ENCODE assay signal across 8 cellular contexts in the genomic region with DNA sequence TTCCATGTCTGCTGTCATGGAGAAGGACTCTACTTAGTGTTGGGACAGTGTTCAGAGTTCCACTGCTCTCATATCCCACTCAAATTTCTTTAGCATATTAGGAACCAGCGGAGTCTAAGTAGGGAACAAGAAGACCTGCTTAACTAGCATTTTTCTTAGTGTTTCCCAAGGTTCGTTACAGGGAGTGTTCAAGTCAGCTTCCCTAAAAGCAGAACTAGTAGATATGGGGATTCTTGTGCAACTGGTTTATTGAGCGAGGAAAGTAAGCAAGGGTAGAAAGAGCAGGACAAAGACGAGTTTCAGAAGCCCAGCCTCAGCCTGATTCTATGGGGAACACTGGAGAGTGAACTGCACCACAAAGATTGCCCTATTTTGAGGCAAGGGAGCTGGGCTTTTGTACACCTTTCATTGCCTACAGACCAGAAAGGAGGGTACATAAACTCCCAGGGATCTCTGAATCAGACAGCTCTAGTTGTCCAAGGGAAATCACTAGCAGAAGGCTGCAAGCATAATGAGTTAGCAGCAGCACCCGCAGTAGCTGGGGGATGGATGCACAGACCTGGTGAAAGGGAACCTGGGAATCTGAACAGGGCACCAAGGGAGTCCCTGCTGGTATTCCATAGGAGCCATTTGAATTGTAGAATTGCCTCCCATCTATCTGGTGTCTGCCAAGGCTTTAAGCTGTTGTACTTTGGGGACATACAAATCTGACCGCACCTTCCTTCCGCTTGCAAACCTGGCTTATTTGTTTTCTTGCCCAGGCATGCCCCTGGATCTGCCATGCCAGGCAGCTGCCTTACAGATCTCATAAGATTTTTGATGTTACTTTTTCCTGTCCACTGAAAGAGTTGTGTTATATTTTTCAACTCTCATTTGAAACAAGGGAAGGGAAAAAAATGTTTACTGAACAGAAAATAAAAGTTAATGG. TPM values are rescaled to one million over a fixed set of nuclear protein-coding genes. Genes with fewer than 3 reads are reported as not detected.
DNase-seq lines count a peak whose midpoint lies in the region; ATAC-seq, FAIRE-seq and TF ChIP-seq lines count a peak whose summit lies in the region.

No MANE protein-coding gene starts in this region.

- no peak for TF ChIP-seq POLR2A in right lobe of liver (IDR thresholded peaks at IDR 0.05)
- no peak for TF ChIP-seq POLR2A in HepG2 (IDR thresholded peaks at IDR 0.05; ENCODE audit: insufficient read depth in 1 of 2, low read depth in 2 of 2, low read length in 2 of 2)
- TF ChIP-seq POLR2A in esophagus muscularis mucosa (IDR thresholded peaks at IDR 0.05; ENCODE audit: low read depth): no peak

- in situ Hi-C loops in HepG2 (cut with HindIII; ENCODE audit: extremely low pct_ligation_motif_present, low pct_unique_long_range_greater_than_20kb): no loop called here

- no peak for TF ChIP-seq EP300 in HepG2 (IDR thresholded peaks at IDR 0.05; ENCODE audit: low read depth in 2 of 2, low read length in 2 of 2)
- TF ChIP-seq EP300 in HepG2 (CRISPR knock-in tag; IDR thresholded peaks at IDR 0.05; ENCODE audit: borderline replicate concordance): no peak
- no peak for TF ChIP-seq EP300 in esophagus muscularis mucosa (IDR thresholded peaks at IDR 0.05)

- no peak for FAIRE-seq in HepG2 (lab: Jason Lieb, UNC)

- no peak for TF ChIP-seq RAD21 in HepG2 (CRISPR knock-in tag; IDR thresholded peaks at IDR 0.05)

- H3K27me3 ChIP-seq in right lobe of liver (no peaks in the 10 kb centered on the region), HepG2 (ENCODE audit: control insufficient read depth in 1 of 2, insufficient read depth in 2 of 2, low read length in 2 of 2) (no peaks in the 10 kb centered on the region), left ventricle myocardium inferior (ENCODE audit: low read depth) (no peaks in the 10 kb centered on the region), esophagus muscularis mucosa (no peaks in the 10 kb centered on the region)

- H3K4me2 ChIP-seq in HepG2 (ENCODE audit: low read depth, low read length): no peak overlapping the region

- intact Hi-C loops in right lobe of liver (cut with DNase I): no loop called here
- intact Hi-C loops in HepG2 (cut with micrococcal nuclease; ENCODE audit: unreplicated experiment): no loop called here
- intact Hi-C loops in left ventricle myocardium inferior (cut with micrococcal nuclease): no loop called here
- intact Hi-C loops in esophagus muscularis mucosa (cut with DNase I): no loop called here

- H3K79me2 ChIP-seq in HepG2 (ENCODE audit: insufficient read depth, low read length): peaks cover 23% of the 10 kb centered on the region

- H2AFZ ChIP-seq in HepG2 (ENCODE audit: low read length): no peak overlapping the region

- CTCF ChIA-PET in HepG2 (lab: Yijun Ruan, JAX; ENCODE audit: low intra/inter-chr PET ratio, low total read pairs): no interaction called here

- H3K27ac ChIP-seq in right lobe of liver (peak overlapping the region in 1 of 3 donors; percentile 26), HepG2 (ENCODE audit: extremely low read length, insufficient read depth, low read length) (no peak overlapping the region), left ventricle myocardium inferior (replicated peaks) (peak overlapping the region; percentile 31), esophagus muscularis mucosa (replicated peaks in 1 of 4) (peak overlapping the region in 2 of 4 donors; percentile 18 to 46)

- POLR2A ChIA-PET in HepG2 (lab: Yijun Ruan, JAX): no interaction called here

- no peak overlapping the region for H3K9ac ChIP-seq in HepG2 (ENCODE audit: insufficient read depth, low read depth, low read length)

- H3K36me3 ChIP-seq in right lobe of liver (no peaks in the 10 kb centered on the region), HepG2 (replicated peaks in 1 of 2; ENCODE audit: control insufficient read depth in 1 of 2, insufficient read depth in 2 of 2, low read length in 2 of 2) (peaks cover 1 to 6% of the 10 kb centered on the region in 2 experiments; a peak in 2 of 5 replicates), left ventricle myocardium inferior (no peaks in the 10 kb centered on the region), esophagus muscularis mucosa (no peaks in the 10 kb centered on the region)

- H3K4me1 ChIP-seq in right lobe of liver (no peaks in the 10 kb centered on the region), HepG2 (ENCODE audit: insufficient read depth, low read length) (peaks cover 34% of the 10 kb centered on the region), left ventricle myocardium inferior (peaks cover 10% of the 10 kb centered on the region), esophagus muscularis mucosa (peaks cover 7 to 17% (median 12%) of the 10 kb centered on the region in 4 donors)

- TF ChIP-seq CTCF in right lobe of liver (IDR thresholded peaks at IDR 0.05) (no peak), HepG2 (CRISPR knock-in tag; IDR thresholded peaks at IDR 0.05) (no peak), left ventricle myocardium inferior (IDR thresholded peaks at IDR 0.05; ENCODE audit: borderline replicate concordance) (no peak), esophagus muscularis mucosa (IDR thresholded peaks at IDR 0.05) (no peak)

- peak; percentile 21 to 33 (median 26) for ATAC-seq in right lobe of liver
- ATAC-seq in HepG2: no peak
- ATAC-seq in GM21526 (IDR thresholded peaks at IDR 0.05; ENCODE audit: low FRiP score, unreplicated experiment): no peak

- no peak overlapping the region for H3K4me3 ChIP-seq in right lobe of liver
- no peak overlapping the region for H3K4me3 ChIP-seq in HepG2 (replicated peaks in 1 of 3; ENCODE audit: insufficient read depth in 1 of 3, low read depth in 2 of 3, low read length in 3 of 3)
- no peak overlapping the region for H3K4me3 ChIP-seq in left ventricle myocardium inferior
- no peak overlapping the region for H3K4me3 ChIP-seq in esophagus muscularis mucosa

- WGBS in right lobe of liver (ENCODE audit: insufficient coverage, low coverage, low lambda C conversion rate, missing lambda C conversion rate): 55% methylated on average over 7 of the region's 7 CpGs
- 97% methylated on average over 6 of the region's 7 CpGs for WGBS in HepG2 (ENCODE audit: low lambda C conversion rate)
- 93% methylated on average over 7 of the region's 7 CpGs for WGBS in esophagus muscularis mucosa

- no peaks in the 10 kb centered on the region; the same call in 1 of the 2 replicates for H4K20me1 ChIP-seq in HepG2 (ENCODE audit: insufficient read depth, low read length)

- H3K9me3 ChIP-seq in right lobe of liver (no peaks in the 10 kb centered on the region), HepG2 (ENCODE audit: low read length) (no peaks in the 10 kb centered on the region), left ventricle myocardium inferior (replicated peaks) (no peaks in the 10 kb centered on the region), esophagus muscularis mucosa (no peaks in the 10 kb centered on the region)

- DNase-seq in right lobe of liver (no peak), HepG2 (ENCODE audit: low spot score) (no peak), SHP77 (lab: John Stamatoyannopoulos, UW) (peak; percentile 59 to 66), left ventricle myocardium inferior (no peak), OCI-M2 (lab: John Stamatoyannopoulos, UW; ENCODE audit: unreplicated experiment) (no peak), germinal center (ENCODE audit: low spot score) (no peak), esophagus muscularis mucosa (ENCODE audit: extremely low spot score) (no peak)

- BruUV-seq in HepG2 (replicated peaks; lab: Mats Ljungman, UMichigan): no TSS peak

TF ChIP-seq in HepG2, 621 proteins besides CTCF, POLR2A, EP300 and RAD21 (continues in another document):
- TF ChIP-seq ZNF615 (CRISPR knock-in tag; IDR thresholded peaks at IDR 0.05; ENCODE audit: borderline replicate concordance) (no peak), ERF (CRISPR knock-in tag; IDR thresholded peaks at IDR 0.05) (no peak), NPAS2 (CRISPR knock-in tag; IDR thresholded peaks at IDR 0.05; ENCODE audit: borderline replicate concordance) (no peak), ZNF678 (CRISPR knock-in tag; IDR thresholded peaks at IDR 0.05) (no peak), ZKSCAN5 (CRISPR knock-in tag; IDR thresholded peaks at IDR 0.05) (no peak), ZNF569 (CRISPR knock-in tag; IDR thresholded peaks at IDR 0.05; ENCODE audit: borderline replicate concordance) (no peak)
- TF ChIP-seq, protein P1, sequence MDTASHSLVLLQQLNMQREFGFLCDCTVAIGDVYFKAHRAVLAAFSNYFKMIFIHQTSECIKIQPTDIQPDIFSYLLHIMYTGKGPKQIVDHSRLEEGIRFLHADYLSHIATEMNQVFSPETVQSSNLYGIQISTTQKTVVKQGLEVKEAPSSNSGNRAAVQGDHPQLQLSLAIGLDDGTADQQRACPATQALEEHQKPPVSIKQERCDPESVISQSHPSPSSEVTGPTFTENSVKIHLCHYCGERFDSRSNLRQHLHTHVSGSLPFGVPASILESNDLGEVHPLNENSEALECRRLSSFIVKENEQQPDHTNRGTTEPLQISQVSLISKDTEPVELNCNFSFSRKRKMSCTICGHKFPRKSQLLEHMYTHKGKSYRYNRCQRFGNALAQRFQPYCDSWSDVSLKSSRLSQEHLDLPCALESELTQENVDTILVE (CRISPR knock-in tag; IDR thresholded peaks at IDR 0.05): no peak

RNA-seq across cellular contexts. Expression of gene CMTM7, which starts 15.1 kb away (rescaled TPM):
- total RNA-seq in right lobe of liver (1 to 10 TPM; 2.7 to 9.8 (median 5.0) TPM), HepG2 (2016; rRNA removed; fragmentation: Illumina TruSeq; extraction: Trizol) (16.3 and 20.9 TPM in 2 replicates), left ventricle myocardium inferior (2.9 TPM), esophagus muscularis mucosa (10 to 100 TPM in 1 of 4 donors, 1 to 10 TPM in 3; 8.2 to 10.8 (median 8.5) TPM)
- 22.9 and 35.2 TPM in 2 replicates for total RNA-seq in HepG2 (2016; cell fraction: cytosol; rRNA removed; fragmentation: Illumina TruSeq; extraction: Trizol; ENCODE audit: low read depth)
- total RNA-seq in HepG2 (2016; cell fraction: insoluble cytoplasmic fraction; rRNA removed; fragmentation: Illumina TruSeq; extraction: Trizol): 17.4 and 22.1 TPM in 2 replicates
- 31.5 and 35.8 TPM in 2 replicates for total RNA-seq in HepG2 (2016; cell fraction: membrane; rRNA removed; fragmentation: Illumina TruSeq; extraction: Trizol)
- 21.3 and 25.3 TPM in 2 replicates for total RNA-seq in HepG2 (2016; cell fraction: nucleus; rRNA removed; fragmentation: Illumina TruSeq; extraction: Trizol)
- 21.4 and 21.5 TPM in 2 replicates for polyA plus RNA-seq in HepG2 (2011; rRNA removed)
- 18.5 and 26.0 TPM in 2 replicates for polyA plus RNA-seq in HepG2 (2011; cell fraction: cytosol; rRNA removed)
- polyA plus RNA-seq in HepG2 (2011; cell fraction: nucleus; rRNA removed): 17.4 and 20.3 TPM in 2 replicates
- polyA plus RNA-seq in HepG2 (2012): 12.6 and 15.2 TPM in 2 replicates
- polyA plus RNA-seq in HepG2 (2016; cell fraction: cytosol; fragmentation: Illumina TruSeq; extraction: Trizol; ENCODE audit: low read depth): 65.0 and 80.4 TPM in 2 replicates
- 41.8 and 49.0 TPM in 2 replicates for polyA plus RNA-seq in HepG2 (2016; cell fraction: insoluble cytoplasmic fraction; fragmentation: Illumina TruSeq; extraction: Trizol; ENCODE audit: low read depth)
- 78.5 and 84.2 TPM in 2 replicates for polyA plus RNA-seq in HepG2 (2016; cell fraction: membrane; fragmentation: Illumina TruSeq; extraction: Trizol; ENCODE audit: low read depth)
- polyA plus RNA-seq in HepG2 (2016; cell fraction: nucleus; fragmentation: Illumina TruSeq; extraction: Trizol; ENCODE audit: insufficient read depth, low read depth): 56.7 and 59.4 TPM in 2 replicates
- polyA minus RNA-seq in HepG2 (2011; rRNA and poly(A)+ RNA removed; ENCODE audit: low replicate concordance): 0.16 and 25.3 TPM in 2 replicates
- 15.5 and 16.0 TPM in 2 replicates for polyA minus RNA-seq in HepG2 (2011; cell fraction: cytosol; rRNA and poly(A)+ RNA removed)
- 11.4 and 13.4 TPM in 2 replicates for polyA minus RNA-seq in HepG2 (2011; cell fraction: nucleus; rRNA and poly(A)+ RNA removed)

Comparison
In these comparisons a context has a peak if more than half of its experiments do, and no peak if none do; other contexts are left out.
1. ATAC-seq: peak in right lobe of liver (4 of 4); none in HepG2 (single experiment) and GM21526 (single experiment).
2. DNase-seq: peak in SHP77 (2 of 2); none in right lobe of liver (0 of 3), HepG2 (single experiment), left ventricle myocardium inferior (single experiment), OCI-M2 (single experiment), germinal center (single experiment) and esophagus muscularis mucosa (single experiment).